In genomic region chr6:157380779-157381561, GRCh38 we compare ENCODE assay signal across 8 cellular contexts. TPM values are rescaled to one million over a fixed set of nuclear protein-coding genes. Genes with fewer than 3 reads are reported as not detected.
A peak's percentile ranks its signal among the peaks of the same experiment; 100 is the strongest.
DNase-seq lines count a peak whose midpoint lies in the region; ATAC-seq and TF ChIP-seq lines count a peak whose summit lies in the region.

ZDHHC14 (plus strand) TSS chr6:157381190.

- intact Hi-C loops in OCI-LY7 (cut with micrococcal nuclease; ENCODE audit: unreplicated experiment), result loop anchor here (1.0 to 5.0 kb wide), 6 partner anchors 58 to 384 kb away; partner anchors contain the start of gene TMEM242

- H3K36me3 ChIP-seq in OCI-LY7 (ENCODE audit: insufficient read depth, low read length), result no peaks in the 10 kb centered on the region
- H3K36me3 ChIP-seq in mucosa of rectum (ENCODE audit: control insufficient read depth in 2 of 2, insufficient read depth in 2 of 2, low read length in 2 of 2), result no peaks in the 10 kb centered on the region

- H3K4me2 ChIP-seq in OCI-LY7 (ENCODE audit: low read length), result peak within 1 kb of the TSS; percentile 97

- H3K9ac ChIP-seq in mucosa of rectum (ENCODE audit: low read depth in 1 of 2, low read length in 2 of 2), result peak within 1 kb of the TSS; percentile 82 to 87

- H3K9me3 ChIP-seq in OCI-LY7 (ENCODE audit: low read length), result no peaks in the 10 kb centered on the region
- H3K9me3 ChIP-seq in mucosa of rectum (ENCODE audit: control insufficient read depth in 2 of 2, low read length in 2 of 2), result no peaks in the 10 kb centered on the region

- BruUV-seq in OCI-LY7 (replicated peaks; lab: Mats Ljungman, UMichigan), result no TSS peak

- CTCF ChIA-PET in OCI-LY7 (lab: Charles Lee; ENCODE audit: unreplicated experiment), result no interaction called here

- TF ChIP-seq CTCF in OCI-LY7 (conservative IDR thresholded peaks at IDR 0.05; ENCODE audit: low read length), result no peak
- TF ChIP-seq CTCF in epithelial cell of proximal tubule (conservative IDR thresholded peaks at IDR 0.05; ENCODE audit: low read depth, low read length), result no peak

- POLR2A ChIA-PET in OCI-LY7 (lab: Charles Lee), result interaction anchor here (0.5 to 2.9 kb wide), 3 partner anchors 57 to 1036 kb away, joined by 3 to 11 read pairs (median 7); partner anchors contain the start of gene TMEM242

- in situ Hi-C loops in Caki2 (cut with HindIII; ENCODE audit: low pct_unique_long_range_greater_than_20kb, low sequenced_read_pairs), result no loop called here

- no peaks in the 10 kb centered on the region for H4K20me1 ChIP-seq in OCI-LY7 (ENCODE audit: insufficient read depth, low read length)

- peak within 1 kb of the TSS; percentile 98 for H3K4me3 ChIP-seq in OCI-LY7 (ENCODE audit: low read depth, low read length, poor library complexity, severe bottlenecking)
- peak within 1 kb of the TSS; percentile 95 for H3K4me3 ChIP-seq in epithelial cell of proximal tubule (ENCODE audit: low read depth, low read length)
- peak within 1 kb of the TSS; percentile 86 to 87 for H3K4me3 ChIP-seq in mucosa of rectum (ENCODE audit: low read length in 2 of 2)

- peaks cover 21% of the 10 kb centered on the region for H3K4me1 ChIP-seq in OCI-LY7 (ENCODE audit: insufficient read depth, low read length, poor library complexity, severe bottlenecking)
- H3K4me1 ChIP-seq in mucosa of rectum (ENCODE audit: control insufficient read depth in 2 of 2, insufficient read depth in 2 of 2, low read length in 2 of 2), result peaks cover 8 to 13% of the 10 kb centered on the region in 2 donors

- peak; percentile 69 for ATAC-seq in GM21360 (IDR thresholded peaks at IDR 0.05; ENCODE audit: unreplicated experiment)

- no peaks in the 10 kb centered on the region for H3K79me2 ChIP-seq in OCI-LY7 (ENCODE audit: insufficient read depth, low read depth, low read length)

- H2AFZ ChIP-seq in OCI-LY7 (ENCODE audit: low read length), result peak within 1 kb of the TSS; percentile 92

- DNase-seq in Caki2 (ENCODE audit: low read depth), result peak; percentile 80
- peak; percentile 71 for DNase-seq in HT-29 (ENCODE audit: low spot score)
- DNase-seq in OCI-LY7 (ENCODE audit: low spot score), result peak; percentile 76
- DNase-seq in activated T-cell treated with anti-CD3 and anti-CD28 coated beads, Interleukin-2, amount 50 U/mL, for 1 hour, result peak; percentile 95
- DNase-seq in epithelial cell of proximal tubule (ENCODE audit: low read depth), result no peak
- DNase-seq in stimulated activated CD8-positive, alpha-beta memory T cell treated with anti-CD3 and anti-CD28 coated beads, Interleukin-4, amount 100 ng/mL, for 4 hours (ENCODE audit: low read depth in 2 of 2, low spot score in 1 of 2), result peak; percentile 74 to 81

- no peaks in the 10 kb centered on the region for H3K27me3 ChIP-seq in mucosa of rectum (ENCODE audit: control insufficient read depth in 2 of 2, insufficient read depth in 2 of 2, low read length in 2 of 2)

- H3K9me2 ChIP-seq in OCI-LY7 (ENCODE audit: insufficient read depth, low read length), result no peaks in the 10 kb centered on the region

- peak within 1 kb of the TSS; percentile 46 for H3K27ac ChIP-seq in OCI-LY7 (ENCODE audit: low read depth, low read length, poor library complexity, severe bottlenecking)
- peak within 1 kb of the TSS; percentile 87 to 92 for H3K27ac ChIP-seq in mucosa of rectum (ENCODE audit: low read depth in 2 of 2, low read length in 2 of 2)

RNA-seq across cellular contexts. Expression of gene ZDHHC14, which starts in this region (rescaled TPM):
- total RNA-seq in Caki2 (2014; rRNA removed; shearing (Covaris generic); ENCODE audit: low replicate concordance), result 5.5 and 9.8 TPM in 2 replicates
- 4.7 and 6.2 TPM in 2 replicates for total RNA-seq in HT-29 (2014; rRNA removed; shearing (Covaris generic))
- 0.41 and 0.69 TPM in 2 replicates for total RNA-seq in OCI-LY7 (2014; rRNA removed; shearing (Covaris generic))
- total RNA-seq in OCI-LY7 (2022) (3.0 and 3.2 TPM in 2 replicates), epithelial cell of proximal tubule (8.8 and 21.4 TPM in 2 replicates)
